ENCODE assay signal across 17 cellular contexts in the genomic region with DNA sequence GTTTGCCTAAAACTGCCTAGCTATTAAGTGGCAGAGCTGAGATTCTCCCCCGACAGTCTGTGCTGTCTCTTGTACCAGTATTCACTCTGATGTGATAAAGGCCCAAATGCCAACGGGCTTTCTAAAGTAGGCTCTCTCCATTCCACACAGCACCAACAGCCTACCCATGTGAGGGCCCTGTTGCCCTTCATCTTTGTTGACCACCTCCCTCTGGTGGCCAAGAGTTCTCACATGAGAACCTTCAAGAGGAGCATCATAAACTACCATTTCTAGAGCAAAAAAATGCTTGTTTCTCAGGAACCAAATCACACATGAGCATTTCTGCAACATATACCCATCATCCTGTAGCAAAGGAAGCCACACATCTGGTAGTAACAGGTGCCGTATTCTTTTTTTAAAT.
DNase-seq lines count a peak whose midpoint lies in the region; ATAC-seq, FAIRE-seq and TF ChIP-seq lines count a peak whose summit lies in the region.
"Had no signal": no experiment of that assay in that cellular context is flagged by ENCODE, and none has a peak within 500 bp of the region (broad histone marks: within the 10 kb centered on the region; RNA-seq: fewer than 3 reads in every experiment).

No MANE protein-coding gene starts in this region.

- no peak overlapping the region for H2BK12ac ChIP-seq in trophoblast cell (ENCODE audit: low read length)

- no peaks in the 10 kb centered on the region for H3K36me3 Mint-ChIP-seq in stimulated activated effector memory CD8-positive, alpha-beta T cell treated with anti-CD3 and anti-CD28 coated beads, Interleukin-12 subunit alpha, Interleukin-12 subunit beta, amount 100 ng/mL, for 72 hours
- H3K36me3 Mint-ChIP-seq: activated CD4-positive, alpha-beta memory T cell treated with anti-CD3 and anti-CD28 coated beads for 36 hours had no signal

- no CpG with 5 or more reads among the region's 3 CpGs for WGBS in trophoblast cell (ENCODE audit: extremely low coverage, insufficient coverage, insufficient read length)

- H3K79me1 ChIP-seq in trophoblast cell (ENCODE audit: low read length): no peaks in the 10 kb centered on the region

- H4K8ac ChIP-seq in trophoblast cell (ENCODE audit: low read depth, low read length): no peak overlapping the region

- H3K14ac ChIP-seq in trophoblast cell (ENCODE audit: low read length): no peak overlapping the region

- no peak overlapping the region for H4K12ac ChIP-seq in trophoblast cell (ENCODE audit: low read depth, low read length)

- no peak overlapping the region for H2BK5ac ChIP-seq in trophoblast cell (ENCODE audit: low read depth, low read length, poor library complexity)

- no peak overlapping the region for H3K4ac ChIP-seq in trophoblast cell (ENCODE audit: low read depth, low read length)

- H3K9ac ChIP-seq in NT2/D1 (ENCODE audit: insufficient read length, low read depth) (no peak overlapping the region), trophoblast cell (ENCODE audit: low read length) (no peak overlapping the region)
- H3K9ac ChIP-seq: BLaER1 treated with 17β-estradiol and CSF1 and Interleukin-3, amounts not matched to agents 10 nM and 100 nM had no signal

- H2AK5ac ChIP-seq in trophoblast cell (ENCODE audit: low read length): no peak overlapping the region

- H3K36me3 ChIP-seq in BE2C (no peaks in the 10 kb centered on the region), NT2/D1 (ENCODE audit: insufficient read depth, insufficient read length, low read length) (no peaks in the 10 kb centered on the region), trophoblast cell (ENCODE audit: control insufficient read depth in 1 of 2, insufficient read depth in 2 of 2, low read length in 2 of 2) (no peaks in the 10 kb centered on the region)
- H3K36me3 ChIP-seq: BLaER1 treated with 17β-estradiol and CSF1 and Interleukin-3, amounts not matched to agents 10 nM and 100 nM; SJSA1; stomach had no signal

- H3K18ac ChIP-seq in trophoblast cell (ENCODE audit: low read length): no peak overlapping the region

- H3K23ac ChIP-seq in trophoblast cell (ENCODE audit: low read length): no peak overlapping the region

- H3K4me3 ChIP-seq in BE2C (ENCODE audit: low read depth, low read length) (no peak overlapping the region), NT2/D1 (ENCODE audit: insufficient read length, low read depth) (no peak overlapping the region), trophoblast cell (ENCODE audit: low read depth, low read length) (no peak overlapping the region)
- H3K4me3 ChIP-seq: BLaER1 treated with 17β-estradiol and CSF1 and Interleukin-3, amounts not matched to agents 10 nM and 100 nM; SJSA1; stomach had no signal

- no peak overlapping the region for H3K27ac Mint-ChIP-seq in stimulated activated effector memory CD8-positive, alpha-beta T cell treated with anti-CD3 and anti-CD28 coated beads, Interleukin-12 subunit alpha, Interleukin-12 subunit beta, amount 100 ng/mL, for 72 hours
- H3K27ac Mint-ChIP-seq: activated CD4-positive, alpha-beta memory T cell treated with anti-CD3 and anti-CD28 coated beads for 36 hours; activated naive CD4-positive, alpha-beta T cell treated with anti-CD3 and anti-CD28 coated beads for 36 hours had no signal

- H3K27me3 ChIP-seq in BE2C (peaks cover 2% of the 10 kb centered on the region; the same call in 1 of the 2 replicates), NT2/D1 (ENCODE audit: insufficient read depth, insufficient read length) (no peaks in the 10 kb centered on the region), trophoblast cell (ENCODE audit: insufficient read depth, low read length) (no peaks in the 10 kb centered on the region)
- H3K27me3 ChIP-seq: BLaER1 treated with 17β-estradiol and CSF1 and Interleukin-3, amounts not matched to agents 10 nM and 100 nM; SJSA1; stomach had no signal

- H4K91ac ChIP-seq in trophoblast cell (ENCODE audit: low read depth, low read length): no peak overlapping the region

- no peak overlapping the region for H2BK120ac ChIP-seq in trophoblast cell (ENCODE audit: insufficient read depth, low read length, poor library complexity)

- H3K27ac ChIP-seq in trophoblast cell (ENCODE audit: low read depth, low read length): no peak overlapping the region
- H3K27ac ChIP-seq: BLaER1 treated with 17β-estradiol and CSF1 and Interleukin-3, amounts not matched to agents 10 nM and 100 nM; SJSA1; stomach had no signal

- H3K9me3 Mint-ChIP-seq in stimulated activated effector memory CD8-positive, alpha-beta T cell treated with anti-CD3 and anti-CD28 coated beads, Interleukin-12 subunit alpha, Interleukin-12 subunit beta, amount 100 ng/mL, for 72 hours: peaks cover 4% of the 10 kb centered on the region

- H3K9me3 ChIP-seq in BE2C: no peaks in the 10 kb centered on the region
- H3K9me3 ChIP-seq in NT2/D1 (ENCODE audit: insufficient read depth, low read length): no peaks in the 10 kb centered on the region
- no peaks in the 10 kb centered on the region for H3K9me3 ChIP-seq in trophoblast cell (ENCODE audit: insufficient read depth, low read depth, low read length)
- H3K9me3 ChIP-seq: SJSA1 had no signal

- H3K4me1 Mint-ChIP-seq in stimulated activated effector memory CD8-positive, alpha-beta T cell treated with anti-CD3 and anti-CD28 coated beads, Interleukin-12 subunit alpha, Interleukin-12 subunit beta, amount 100 ng/mL, for 72 hours: no peaks in the 10 kb centered on the region

- no peak for FAIRE-seq in RCC 7860 (lab: Jason Lieb, UNC)

- H3K4me1 ChIP-seq in BE2C (no peaks in the 10 kb centered on the region), NT2/D1 (ENCODE audit: insufficient read depth, insufficient read length) (no peaks in the 10 kb centered on the region), trophoblast cell (ENCODE audit: control insufficient read depth in 1 of 2, insufficient read depth in 2 of 2, low read length in 2 of 2) (no peaks in the 10 kb centered on the region)
- H3K4me1 ChIP-seq: BLaER1 treated with 17β-estradiol and CSF1 and Interleukin-3, amounts not matched to agents 10 nM and 100 nM; SJSA1; stomach had no signal

- peak; percentile 60 for ATAC-seq in GM18511 (IDR thresholded peaks at IDR 0.05; ENCODE audit: unreplicated experiment)
- no peak for ATAC-seq in stimulated activated effector memory CD8-positive, alpha-beta T cell treated with anti-CD3 and anti-CD28 coated beads, Interleukin-12 subunit alpha, Interleukin-12 subunit beta, amount 100 ng/mL, for 72 hours

- no peak overlapping the region for H3K4me2 ChIP-seq in trophoblast cell (ENCODE audit: low read length)
- H3K4me2 ChIP-seq: BLaER1 treated with 17β-estradiol and CSF1 and Interleukin-3, amounts not matched to agents 10 nM and 100 nM had no signal

- H3K79me2 ChIP-seq in trophoblast cell (ENCODE audit: control insufficient read depth, insufficient read depth, low read length, poor library complexity): no peaks in the 10 kb centered on the region

- no peak overlapping the region for H3K4me3 Mint-ChIP-seq in stimulated activated effector memory CD8-positive, alpha-beta T cell treated with anti-CD3 and anti-CD28 coated beads, Interleukin-12 subunit alpha, Interleukin-12 subunit beta, amount 100 ng/mL, for 72 hours
- H3K4me3 Mint-ChIP-seq: activated CD4-positive, alpha-beta memory T cell treated with anti-CD3 and anti-CD28 coated beads for 36 hours; activated naive CD4-positive, alpha-beta T cell treated with anti-CD3 and anti-CD28 coated beads for 36 hours had no signal

- peak; percentile 67 for TF ChIP-seq CTCF in BE2C (IDR thresholded peaks at IDR 0.05; ENCODE audit: low read depth, low read length)

- no peak overlapping the region for H2AFZ ChIP-seq in trophoblast cell (ENCODE audit: insufficient read depth, low read length, poor library complexity)

- DNase-seq in BE2C: peak; percentile 50
- DNase-seq in NT2/D1 (ENCODE audit: low read depth, low spot score): peak; percentile 5
- DNase-seq in iPS-NIHi7 (ENCODE audit: extremely low spot score): peak; percentile 55
- DNase-seq in activated CD8-positive, alpha-beta memory T cell treated with anti-CD3 and anti-CD28 coated beads, Interleukin-2, amount 50 U/mL, for 48 hours: no peak
- no peak for DNase-seq in trophoblast cell
- no peak for DNase-seq in RCC 7860 (ENCODE audit: low spot score)
- DNase-seq in stimulated activated effector memory CD8-positive, alpha-beta T cell treated with anti-CD3 and anti-CD28 coated beads, Interleukin-12 subunit alpha, Interleukin-12 subunit beta, amount 100 ng/mL, for 72 hours (ENCODE audit: low spot score in 2 of 2): no peak
- DNase-seq: activated CD4-positive, alpha-beta memory T cell treated with anti-CD3 and anti-CD28 coated beads for 36 hours; activated naive CD4-positive, alpha-beta T cell treated with anti-CD3 and anti-CD28 coated beads for 36 hours; central memory CD4-positive, alpha-beta T cell; NCI-H146; nucleus accumbens; stimulated activated CD4-positive, alpha-beta T cell treated with anti-CD3 and anti-CD28 coated beads, Interleukin-2, amount 100 ng/mL, for 24 hours; stomach had no signal

Comparison
In these comparisons a context has a peak if more than half of its experiments do, and no peak if none do; other contexts are left out.
1. DNase-seq: peak in BE2C (single experiment), NT2/D1 (single experiment) and iPS-NIHi7 (single experiment); none in activated CD8-positive, alpha-beta memory T cell treated with anti-CD3 and anti-CD28 coated beads, Interleukin-2, amount 50 U/mL, for 48 hours (single experiment), trophoblast cell (0 of 2), RCC 7860 (single experiment) and stimulated activated effector memory CD8-positive, alpha-beta T cell treated with anti-CD3 and anti-CD28 coated beads, Interleukin-12 subunit alpha, Interleukin-12 subunit beta, amount 100 ng/mL, for 72 hours (0 of 2).